ENCODE assay signal across 16 cellular contexts in the genomic region with DNA sequence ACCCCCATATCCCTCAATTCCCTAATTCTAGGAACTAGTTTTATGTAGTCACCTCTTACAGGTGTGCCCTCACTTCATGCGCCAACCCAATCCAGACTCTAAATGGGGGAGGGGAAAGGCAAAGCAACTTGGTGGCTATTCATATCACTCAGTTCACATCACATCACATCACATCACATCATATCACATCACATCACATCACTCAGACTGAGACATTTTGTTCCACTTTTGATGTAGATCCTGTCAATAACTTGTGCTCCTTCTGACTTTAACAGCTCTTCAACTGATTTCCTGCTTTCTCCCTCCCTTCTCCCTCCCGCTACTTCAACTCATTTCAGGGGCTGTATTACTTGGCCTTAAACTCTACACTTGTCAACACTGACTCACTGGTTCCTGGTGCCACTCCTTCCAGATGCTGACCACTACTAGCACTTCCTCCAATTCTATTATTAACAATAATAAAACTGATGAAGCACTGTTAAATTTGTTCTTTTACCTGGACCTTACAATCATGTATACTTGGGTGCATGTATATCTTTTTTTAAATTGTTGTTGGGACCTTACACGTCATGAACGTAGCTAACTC. TPM values are rescaled to one million over a fixed set of nuclear protein-coding genes. Genes with fewer than 3 reads are reported as not detected.
A peak's percentile ranks its signal among the peaks of the same experiment; 100 is the strongest.
DNase-seq lines count a peak whose midpoint lies in the region; ATAC-seq and TF ChIP-seq lines count a peak whose summit lies in the region.
"Had no signal": no experiment of that assay in that cellular context is flagged by ENCODE, and none has a peak within 500 bp of the region (broad histone marks: within the 10 kb centered on the region; RNA-seq: fewer than 3 reads in every experiment).

No MANE protein-coding gene starts in this region.

- ATAC-seq in RWPE2 (ENCODE audit: low read depth), result peak; percentile 89
- ATAC-seq in GM21723 (IDR thresholded peaks at IDR 0.05; ENCODE audit: unreplicated experiment), result no peak
- ATAC-seq in HG02678 (IDR thresholded peaks at IDR 0.05; ENCODE audit: unreplicated experiment), result no peak
- ATAC-seq: activated CD8-positive, alpha-beta T cell treated with anti-CD3 and anti-CD28 coated beads, Interleukin-2, amount 10 ng/mL, durations not matched to agents 7 days and 5 days; HCT116 had no signal

- H3K36me3 ChIP-seq in RWPE2 (ENCODE audit: low read depth), result no peaks in the 10 kb centered on the region

- H3K27ac ChIP-seq in RWPE2 (ENCODE audit: poor library complexity, severe bottlenecking), result no peak overlapping the region

- H3K27me3 ChIP-seq in RWPE2 (ENCODE audit: insufficient read depth, poor library complexity, severe bottlenecking), result no peaks in the 10 kb centered on the region

- DNase-seq in EH (ENCODE audit: low read depth) (peak; percentile 50), RWPE2 (ENCODE audit: low spot score) (no peak), fibroblast of the aortic adventitia (ENCODE audit: low read depth) (peak; percentile 62), renal cortical epithelial cell (ENCODE audit: low read depth) (peak; percentile 62), NCI-H446 (lab: John Stamatoyannopoulos, UW) (no peak), retina (no peak)
- DNase-seq: activated CD8-positive, alpha-beta T cell treated with anti-CD3 and anti-CD28 coated beads, Interleukin-2, amount 10 ng/mL, durations not matched to agents 7 days and 5 days; amniotic stem cell; DMS53; foreskin melanocyte; NCI-H510A treated with DMSO at 0.1 percent for 48 hours; nucleus accumbens; trophoblast cell had no signal

- H3K4me3 ChIP-seq in RWPE2 (ENCODE audit: severe bottlenecking) (no peak overlapping the region), fibroblast of the aortic adventitia (ENCODE audit: low read depth, low read length) (no peak overlapping the region)

- peaks cover 3% of the 10 kb centered on the region for H3K4me1 ChIP-seq in RWPE2 (ENCODE audit: insufficient read depth, poor library complexity, severe bottlenecking)

- H3K9me3 ChIP-seq in RWPE2 (ENCODE audit: severe bottlenecking), result no peaks in the 10 kb centered on the region

- TF ChIP-seq CTCF in RWPE2 (IDR thresholded peaks at IDR 0.05; ENCODE audit: poor library complexity, severe bottlenecking) (no peak), fibroblast of the aortic adventitia (IDR thresholded peaks at IDR 0.05; ENCODE audit: insufficient read depth, low read length) (no peak)

RNA-seq across cellular contexts. Expression of a gene that starts 29.1 kb away (rescaled TPM):
- total RNA-seq in fibroblast of the aortic adventitia (ENCODE audit: low replicate concordance) (309 and 659 TPM in 2 replicates), renal cortical epithelial cell (285 and 399 TPM in 2 replicates)

Comparison
In these comparisons a context has a peak if more than half of its experiments do, and no peak if none do; other contexts are left out.
1. DNase-seq: peak in EH (single experiment), fibroblast of the aortic adventitia (single experiment) and renal cortical epithelial cell (single experiment); none in RWPE2 (single experiment), NCI-H446 (0 of 2) and retina (single experiment).